4 cellular contexts compared by ENCODE assay signal in genomic region chr12:106620588-106620987, GRCh38. TPM values are rescaled to one million over a fixed set of nuclear protein-coding genes. Genes with fewer than 3 reads are reported as not detected.
"Had no signal": no experiment of that assay in that cellular context is flagged by ENCODE, and none has a peak within 500 bp of the region (broad histone marks: within the 10 kb centered on the region; RNA-seq: fewer than 3 reads in every experiment).

No MANE protein-coding gene starts in this region.

RNA-seq across cellular contexts. Expression of gene RFX4, which starts 37.8 kb away (rescaled TPM):
- total RNA-seq: LHCN-M2, M059J, MCF 10A, NCI-H460 had no signal
